ENCODE assay signal across 8 cellular contexts in genomic region chr5:180328296-180329137, GRCh38. TPM values are rescaled to one million over a fixed set of nuclear protein-coding genes. Genes with fewer than 3 reads are reported as not detected.
A peak's percentile ranks its signal among the peaks of the same experiment; 100 is the strongest.
DNase-seq lines count a peak whose midpoint lies in the region; ATAC-seq, FAIRE-seq and TF ChIP-seq lines count a peak whose summit lies in the region.

No MANE protein-coding gene starts in this region.

- TF ChIP-seq CTCF in GM12872 (IDR thresholded peaks at IDR 0.05; ENCODE audit: insufficient read depth, low read depth, low read length) (peak; percentile 90), WERI-Rb-1 (IDR thresholded peaks at IDR 0.05; ENCODE audit: low read depth, low read length) (peak; percentile 74), MCF 10A (IDR thresholded peaks at IDR 0.05; ENCODE audit: unreplicated experiment) (peak; percentile 93), kidney (IDR thresholded peaks at IDR 0.05; ENCODE audit: borderline replicate concordance, extremely low read depth, insufficient read depth) (peak; percentile 65)

- peak; percentile 93 for ATAC-seq in HG02938 (IDR thresholded peaks at IDR 0.05; ENCODE audit: unreplicated experiment)

- H3K27ac ChIP-seq in WERI-Rb-1: no peak overlapping the region
- no peak overlapping the region for H3K27ac ChIP-seq in kidney (ENCODE audit: low read depth in 2 of 2, low read length in 2 of 2)

- intact Hi-C loops in MCF 10A (cut with micrococcal nuclease) (loop anchor here (1.0 to 2.0 kb wide), 2 partner anchors 35 to 390 kb away; no protein-coding TSS in a partner anchor), kidney (cut with DNase I) (no loop called here)

- H3K27me3 Mint-ChIP-seq in MCF 10A (ENCODE audit: insufficient read depth, unreplicated experiment): no peaks in the 10 kb centered on the region

- peaks cover 40% of the 10 kb centered on the region for H3K4me1 Mint-ChIP-seq in MCF 10A (ENCODE audit: insufficient read depth, unreplicated experiment)

- peak; percentile 38 for DNase-seq in NCI-H2107 (lab: John Stamatoyannopoulos, UW)
- DNase-seq in WERI-Rb-1: peak; percentile 76
- DNase-seq in MCF 10A (ENCODE audit: unreplicated experiment): peak; percentile 97
- peak; percentile 86 for DNase-seq in kidney
- peak; percentile 82 to 86 for DNase-seq in stimulated activated CD4-positive, alpha-beta T cell treated with anti-CD3 and anti-CD28 coated beads, Interleukin-2, amount 100 ng/mL, for 48 hours
- DNase-seq in T1000 (lab: John Stamatoyannopoulos, UW): no peak

- H3K4me3 ChIP-seq in WERI-Rb-1 (ENCODE audit: low read depth, low read length) (no peak overlapping the region), kidney (ENCODE audit: low read length in 2 of 2) (no peak overlapping the region)

- CTCF ChIA-PET in MCF 10A (lab: Yijun Ruan, JAX): interaction anchor here (0.6 to 11.3 kb wide), 67 partner anchors 9 to 427 kb away, joined by 3 to 167 read pairs (median 4); partner anchors contain the start of gene MAPK9

- H3K27me3 ChIP-seq in WERI-Rb-1 (ENCODE audit: insufficient read depth, low read depth, severe bottlenecking): no peaks in the 10 kb centered on the region

- H3K4me1 ChIP-seq in kidney (ENCODE audit: control insufficient read depth in 1 of 2, insufficient read depth in 1 of 2, low read depth in 1 of 2, low read length in 2 of 2): no peaks in the 10 kb centered on the region

- no peak overlapping the region for H3K4me3 Mint-ChIP-seq in MCF 10A (ENCODE audit: unreplicated experiment)

- H3K36me3 ChIP-seq in WERI-Rb-1: no peaks in the 10 kb centered on the region
- H3K36me3 ChIP-seq in kidney (ENCODE audit: control insufficient read depth in 1 of 2, insufficient read depth in 2 of 2, low read length in 2 of 2): no peaks in the 10 kb centered on the region

- no peak overlapping the region for H3K9ac ChIP-seq in kidney (ENCODE audit: low read length in 2 of 2)

- no peak overlapping the region for H3K27ac Mint-ChIP-seq in MCF 10A (ENCODE audit: low read depth, unreplicated experiment)

- H3K36me3 Mint-ChIP-seq in MCF 10A (ENCODE audit: insufficient read depth, unreplicated experiment): peaks cover 11% of the 10 kb centered on the region

- BruUV-seq in MCF 10A (replicated peaks; lab: Mats Ljungman, UMichigan): no TSS peak

- FAIRE-seq in kidney (lab: Jason Lieb, UNC): no peak

- no peaks in the 10 kb centered on the region for H3K9me3 Mint-ChIP-seq in MCF 10A (ENCODE audit: unreplicated experiment)

- POLR2A ChIA-PET in MCF 10A (lab: Yijun Ruan, JAX): interaction anchor here (0.5 to 2.0 kb wide), 10 partner anchors 9 to 205 kb away, joined by 3 to 15 read pairs (median 3); no protein-coding TSS in a partner anchor

- H3K9me3 ChIP-seq in WERI-Rb-1 (ENCODE audit: severe bottlenecking) (no peaks in the 10 kb centered on the region), kidney (ENCODE audit: control insufficient read depth in 1 of 2, low read length in 2 of 2) (no peaks in the 10 kb centered on the region)

RNA-seq across cellular contexts. Expression of gene GFPT2, which starts 24.6 kb away (rescaled TPM):
- 8.2 and 15.7 TPM in 2 replicates for total RNA-seq in MCF 10A (2022)
- 15.9 TPM for total RNA-seq in kidney
- polyA plus RNA-seq in kidney (ENCODE audit: insufficient read depth, low read depth, low replicate concordance): 2.7 TPM

RNA-seq across cellular contexts. Expression of gene MAPK9, which starts 36.6 kb away (rescaled TPM):
- total RNA-seq in MCF 10A (2022) (64.0 and 70.8 TPM in 2 replicates), kidney (30.9 TPM)
- polyA plus RNA-seq in kidney (ENCODE audit: insufficient read depth, low read depth, low replicate concordance): 17.3 TPM
